Comparison of ENCODE assay signal across 29 cellular contexts in genomic region chr1:88252745-88253144, GRCh38.
DNase-seq lines count a peak whose midpoint lies in the region; ATAC-seq, FAIRE-seq and TF ChIP-seq lines count a peak whose summit lies in the region.
"Had no signal": no experiment of that assay in that cellular context is flagged by ENCODE, and none has a peak within 500 bp of the region (broad histone marks: within the 10 kb centered on the region; RNA-seq: fewer than 3 reads in every experiment).

No MANE protein-coding gene starts in this region.

- no peak overlapping the region for H3K27ac ChIP-seq in HepG2 (ENCODE audit: extremely low read length, insufficient read depth, low read length)
- H3K27ac ChIP-seq: 22Rv1; A549; BLaER1; BLaER1 treated with 17β-estradiol and CSF1 and Interleukin-3, amounts not matched to agents 10 nM and 100 nM; C4-2B had no signal

- no peak for TF ChIP-seq RAD21 in HepG2 (CRISPR knock-in tag; IDR thresholded peaks at IDR 0.05)

- CTCF ChIA-PET in HepG2 (lab: Yijun Ruan, JAX; ENCODE audit: low intra/inter-chr PET ratio, low total read pairs) = no interaction called here

- intact Hi-C loops in HepG2 (cut with micrococcal nuclease; ENCODE audit: unreplicated experiment) = no loop called here

- no peak for TF ChIP-seq CTCF in HepG2 (CRISPR knock-in tag; IDR thresholded peaks at IDR 0.05)

- TF ChIP-seq POLR2A in HepG2 (IDR thresholded peaks at IDR 0.05; ENCODE audit: insufficient read depth in 1 of 2, low read depth in 2 of 2, low read length in 2 of 2) = no peak

- no peak for DNase-seq in HepG2 (ENCODE audit: low spot score)
- DNase-seq in germinal center (ENCODE audit: low spot score) = no peak
- DNase-seq: 8988T; ACHN; AML-193; BE2C; C1 segment of cervical spinal cord; Caco-2; Calu3; CD4-positive, alpha-beta memory T cell; CD4-positive, alpha-beta T cell; CD4-positive, CD25-positive, alpha-beta regulatory T cell; CD8-positive, alpha-beta memory T cell; CD8-positive, alpha-beta T cell; COR-L47; DMS 273 treated with DMSO at 0.1 percent for 48 hours; DMS153; DMS53; DMS79; DMS79 treated with DMSO at 0.1 percent for 48 hours; DND-41; EL had no signal

- H3K9me3 ChIP-seq in HepG2 (ENCODE audit: low read length) = no peaks in the 10 kb centered on the region
- H3K9me3 ChIP-seq: A549; BE2C; BLaER1; BLaER1 treated with 17β-estradiol and CSF1 and Interleukin-3, amounts not matched to agents 10 nM and 100 nM; Caco-2 had no signal

- ATAC-seq in HepG2 = no peak
- ATAC-seq: A549; CD8-positive, alpha-beta T cell had no signal

- FAIRE-seq in HepG2 (lab: Jason Lieb, UNC) = no peak
- FAIRE-seq: A204.1, A549, D721Med had no signal

- H3K9ac ChIP-seq in HepG2 (ENCODE audit: insufficient read depth, low read depth, low read length) = no peak overlapping the region
- H3K9ac ChIP-seq: BLaER1; BLaER1 treated with 17β-estradiol and CSF1 and Interleukin-3, amounts not matched to agents 10 nM and 100 nM had no signal

- no TSS peak for BruUV-seq in HepG2 (replicated peaks; lab: Mats Ljungman, UMichigan)

- H3K36me3 ChIP-seq in HepG2 (replicated peaks in 1 of 2; ENCODE audit: control insufficient read depth in 1 of 2, insufficient read depth in 2 of 2, low read length in 2 of 2) = no peaks in the 10 kb centered on the region
- H3K36me3 ChIP-seq: BE2C; BLaER1; BLaER1 treated with 17β-estradiol and CSF1 and Interleukin-3, amounts not matched to agents 10 nM and 100 nM had no signal

- no peak overlapping the region for H3K4me2 ChIP-seq in HepG2 (ENCODE audit: low read depth, low read length)
- H3K4me2 ChIP-seq: A549; BLaER1; BLaER1 treated with 17β-estradiol and CSF1 and Interleukin-3, amounts not matched to agents 10 nM and 100 nM had no signal

- H3K4me3 ChIP-seq in HepG2 (replicated peaks in 1 of 3; ENCODE audit: insufficient read depth in 1 of 3, low read depth in 2 of 3, low read length in 3 of 3) = no peak overlapping the region
- H3K4me3 ChIP-seq: A549; BLaER1; BLaER1 treated with 17β-estradiol and CSF1 and Interleukin-3, amounts not matched to agents 10 nM and 100 nM had no signal

- no peaks in the 10 kb centered on the region for H3K4me1 ChIP-seq in HepG2 (ENCODE audit: insufficient read depth, low read length)
- H3K4me1 ChIP-seq: A549; BE2C; BLaER1; BLaER1 treated with 17β-estradiol and CSF1 and Interleukin-3, amounts not matched to agents 10 nM and 100 nM; Caco-2 had no signal

- H3K27me3 ChIP-seq in HepG2 (ENCODE audit: control insufficient read depth in 1 of 2, insufficient read depth in 2 of 2, low read length in 2 of 2) = no peaks in the 10 kb centered on the region
- H3K27me3 ChIP-seq: BE2C; BLaER1; BLaER1 treated with 17β-estradiol and CSF1 and Interleukin-3, amounts not matched to agents 10 nM and 100 nM had no signal

- POLR2A ChIA-PET in HepG2 (lab: Yijun Ruan, JAX) = no interaction called here

- H4K20me1 ChIP-seq in HepG2 (ENCODE audit: insufficient read depth, low read length) = no peaks in the 10 kb centered on the region
- H4K20me1 ChIP-seq: BLaER1; BLaER1 treated with 17β-estradiol and CSF1 and Interleukin-3, amounts not matched to agents 10 nM and 100 nM had no signal

- H2AFZ ChIP-seq in HepG2 (ENCODE audit: low read length) = no peak overlapping the region

- in situ Hi-C loops in HepG2 (cut with HindIII; ENCODE audit: extremely low pct_ligation_motif_present, low pct_unique_long_range_greater_than_20kb) = no loop called here

- TF ChIP-seq EP300 in HepG2 (IDR thresholded peaks at IDR 0.05; ENCODE audit: low read depth in 2 of 2, low read length in 2 of 2) = no peak
- TF ChIP-seq EP300 in HepG2 (CRISPR knock-in tag; IDR thresholded peaks at IDR 0.05; ENCODE audit: borderline replicate concordance) = no peak

- no peaks in the 10 kb centered on the region for H3K79me2 ChIP-seq in HepG2 (ENCODE audit: insufficient read depth, low read length)

TF ChIP-seq in HepG2, 621 proteins besides CTCF, POLR2A, EP300 and RAD21:
- TF ChIP-seq BHLHE40 (IDR thresholded peaks at IDR 0.05; ENCODE audit: low read length) = no peak
- no peak for TF ChIP-seq SSRP1 (CRISPR knock-in tag; IDR thresholded peaks at IDR 0.05)
- TF ChIP-seq POLR2AphosphoS5 (IDR thresholded peaks at IDR 0.05; ENCODE audit: low read depth, low read length) = no peak
- no peak for TF ChIP-seq ZNF678 (CRISPR knock-in tag; IDR thresholded peaks at IDR 0.05)
- TF ChIP-seq CREB1 (IDR thresholded peaks at IDR 0.05) = peak; percentile 52
- TF ChIP-seq CREB1 (CRISPR knock-in tag; IDR thresholded peaks at IDR 0.05) = no peak
- TF ChIP-seq RCOR2 (CRISPR knock-in tag; IDR thresholded peaks at IDR 0.05) = no peak
- TF ChIP-seq ZNF577 (CRISPR knock-in tag; IDR thresholded peaks at IDR 0.05; ENCODE audit: borderline replicate concordance, low read depth) = no peak
- no peak for TF ChIP-seq HOXA5 (CRISPR knock-in tag; IDR thresholded peaks at IDR 0.05)
- TF ChIP-seq IKZF1 (IDR thresholded peaks at IDR 0.05) = no peak
